Comparison of ENCODE assay signal across 12 cellular contexts in the genomic region with DNA sequence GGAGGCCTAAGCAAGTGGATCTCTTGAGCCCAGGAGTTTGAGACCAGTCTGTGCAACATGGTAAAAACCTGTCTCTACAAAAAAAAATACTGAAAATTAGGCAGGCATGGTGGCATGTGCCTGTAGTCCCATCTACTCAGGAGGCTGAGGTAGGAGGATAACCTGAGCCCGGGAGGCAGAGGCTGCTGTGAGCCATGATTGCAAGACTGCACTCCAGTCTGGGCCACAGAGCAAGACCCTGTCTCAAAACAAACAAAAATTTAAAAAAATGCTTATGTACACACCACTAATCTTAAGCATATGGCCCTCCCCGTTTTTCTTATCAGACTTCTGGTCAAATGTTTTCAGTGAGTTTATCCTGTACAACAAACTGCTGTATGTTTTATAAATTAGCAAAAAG. TPM values are rescaled to one million over a fixed set of nuclear protein-coding genes. Genes with fewer than 3 reads are reported as not detected.
DNase-seq lines count a peak whose midpoint lies in the region; ATAC-seq and TF ChIP-seq lines count a peak whose summit lies in the region.
"Had no signal": no experiment of that assay in that cellular context is flagged by ENCODE, and none has a peak within 500 bp of the region (broad histone marks: within the 10 kb centered on the region; RNA-seq: fewer than 3 reads in every experiment).

No MANE protein-coding gene starts in this region.

- H3K27ac ChIP-seq in HEK293 (ENCODE audit: extremely low read depth, low read depth, low read length), result no peak overlapping the region

- peaks cover 22% of the 10 kb centered on the region for H3K4me1 Mint-ChIP-seq in WTC11

- no peak for DNase-seq in WTC11 (ENCODE audit: low spot score)
- peak; percentile 37 for DNase-seq in fibroblast of villous mesenchyme (ENCODE audit: low read depth)
- DNase-seq in RKO (ENCODE audit: low spot score), result no peak
- DNase-seq in stimulated activated CD4-positive, alpha-beta T cell treated with anti-CD3 and anti-CD28 coated beads, Interleukin-15, amount 100 ng/mL, for 24 hours, result no peak
- DNase-seq: KG1, NCI-H1092, NCI-H2081 treated with DMSO at 0.1 percent for 48 hours, NCI-H510A, NCI-H774 had no signal

- no peak overlapping the region for H3K9ac ChIP-seq in skeletal muscle satellite cell (ENCODE audit: low read depth, low read length)

- H3K36me3 Mint-ChIP-seq in WTC11, result no peaks in the 10 kb centered on the region

- H3K27ac Mint-ChIP-seq in WTC11, result no peak overlapping the region

- peak overlapping the region; percentile 78 for H3K4me2 ChIP-seq in skeletal muscle satellite cell (ENCODE audit: low read length)

- H3K4me3 ChIP-seq in HEK293 (ENCODE audit: low read depth, low read length) (no peak overlapping the region), fibroblast of villous mesenchyme (ENCODE audit: low read depth, low read length) (no peak overlapping the region), skeletal muscle satellite cell (ENCODE audit: low read length) (no peak overlapping the region)

- ATAC-seq in WTC11 (no peak), HG03159 (IDR thresholded peaks at IDR 0.05; ENCODE audit: unreplicated experiment) (no peak)

- H3K36me3 ChIP-seq in HEK293 (ENCODE audit: control insufficient read depth in 2 of 2, insufficient read depth in 1 of 2, low read length in 2 of 2), result 0 out of 3 replicates have a peak, but pooled peaks cover 0 to 2% of the 10 kb centered on the region in 2 experiments
- H3K36me3 ChIP-seq in skeletal muscle satellite cell (ENCODE audit: insufficient read depth, low read length), result peaks cover 4% of the 10 kb centered on the region

- H3K4me1 ChIP-seq in HEK293 (ENCODE audit: control insufficient read depth, insufficient read depth, low read length), result 0 out of 2 replicates have a peak, but pooled peaks cover 3% of the 10 kb centered on the region
- peaks cover 20% of the 10 kb centered on the region for H3K4me1 ChIP-seq in skeletal muscle satellite cell (ENCODE audit: control insufficient read depth, insufficient read depth, low read length)

- CTCF ChIA-PET in HEK293 (lab: Yijun Ruan, JAX) (no interaction called here), WTC11 (lab: Charles Lee) (no interaction called here)

- TF ChIP-seq CTCF in HEK293 (tag by site-specific recombination; IDR thresholded peaks at IDR 0.05), result no peak
- no peak for TF ChIP-seq CTCF in WTC11 (IDR thresholded peaks at IDR 0.05)
- TF ChIP-seq CTCF in fibroblast of villous mesenchyme (IDR thresholded peaks at IDR 0.05; ENCODE audit: insufficient read depth, low read depth, low read length), result no peak

- H3K9me3 Mint-ChIP-seq in WTC11, result no peaks in the 10 kb centered on the region

- H3K4me3 Mint-ChIP-seq in WTC11, result no peak overlapping the region

- H3K9me3 ChIP-seq in HEK293 (ENCODE audit: control insufficient read depth, insufficient read depth, low read depth, low read length) (no peaks in the 10 kb centered on the region), skeletal muscle satellite cell (replicated peaks; ENCODE audit: low read length) (no peaks in the 10 kb centered on the region)

- POLR2A ChIA-PET in HEK293 (lab: Yijun Ruan, JAX) (no interaction called here), WTC11 (lab: Charles Lee) (no interaction called here)

- no peaks in the 10 kb centered on the region for H3K27me3 Mint-ChIP-seq in WTC11 (ENCODE audit: low read depth)

- H3K27me3 ChIP-seq in skeletal muscle satellite cell (ENCODE audit: control insufficient read depth, insufficient read depth, low read length), result no peaks in the 10 kb centered on the region

TF ChIP-seq in HEK293, 187 proteins besides CTCF, POLR2A, EP300 and RAD21:
- TF ChIP-seq KLF17 (tag by site-specific recombination; IDR thresholded peaks at IDR 0.05) (no peak), ZNF121 (tag by site-specific recombination; IDR thresholded peaks at IDR 0.05) (peak; percentile 55; the same call in 1 of the 2 replicates), ZNF335 (tag by site-specific recombination; conservative IDR thresholded peaks at IDR 0.05) (no peak)

TF ChIP-seq in WTC11, 78 proteins besides CTCF, POLR2A, EP300 and RAD21:
- TF ChIP-seq, protein P1, sequence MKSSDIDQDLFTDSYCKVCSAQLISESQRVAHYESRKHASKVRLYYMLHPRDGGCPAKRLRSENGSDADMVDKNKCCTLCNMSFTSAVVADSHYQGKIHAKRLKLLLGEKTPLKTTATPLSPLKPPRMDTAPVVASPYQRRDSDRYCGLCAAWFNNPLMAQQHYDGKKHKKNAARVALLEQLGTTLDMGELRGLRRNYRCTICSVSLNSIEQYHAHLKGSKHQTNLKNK (CRISPR knock-in tag; IDR thresholded peaks at IDR 0.05), result no peak
- peak; percentile 52; the same call in 1 of the 2 replicates for TF ChIP-seq ZNF121 (CRISPR knock-in tag; IDR thresholded peaks at IDR 0.05)

RNA-seq across cellular contexts. Expression of gene GNPNAT1, which starts 1.7 kb away (rescaled TPM):
- total RNA-seq in WTC11 (2021), result 39.5 to 43.5 TPM (median 43.5 TPM) in 3 replicates
- 23.8 and 31.1 TPM in 2 replicates for total RNA-seq in fibroblast of villous mesenchyme
- 124 and 131 TPM in 2 replicates for total RNA-seq in skeletal muscle satellite cell (2012; rRNA removed)

Comparison
In these comparisons a context has a peak if more than half of its experiments do, and no peak if none do; other contexts are left out.
1. Of the 8 proteins assayed by ChIP-seq in both HEK293 and WTC11: peak only in HEK293: none; only in WTC11: none; in both: ZNF121; in neither: 7.